ENCODE assay signal across 22 cellular contexts in the genomic region with DNA sequence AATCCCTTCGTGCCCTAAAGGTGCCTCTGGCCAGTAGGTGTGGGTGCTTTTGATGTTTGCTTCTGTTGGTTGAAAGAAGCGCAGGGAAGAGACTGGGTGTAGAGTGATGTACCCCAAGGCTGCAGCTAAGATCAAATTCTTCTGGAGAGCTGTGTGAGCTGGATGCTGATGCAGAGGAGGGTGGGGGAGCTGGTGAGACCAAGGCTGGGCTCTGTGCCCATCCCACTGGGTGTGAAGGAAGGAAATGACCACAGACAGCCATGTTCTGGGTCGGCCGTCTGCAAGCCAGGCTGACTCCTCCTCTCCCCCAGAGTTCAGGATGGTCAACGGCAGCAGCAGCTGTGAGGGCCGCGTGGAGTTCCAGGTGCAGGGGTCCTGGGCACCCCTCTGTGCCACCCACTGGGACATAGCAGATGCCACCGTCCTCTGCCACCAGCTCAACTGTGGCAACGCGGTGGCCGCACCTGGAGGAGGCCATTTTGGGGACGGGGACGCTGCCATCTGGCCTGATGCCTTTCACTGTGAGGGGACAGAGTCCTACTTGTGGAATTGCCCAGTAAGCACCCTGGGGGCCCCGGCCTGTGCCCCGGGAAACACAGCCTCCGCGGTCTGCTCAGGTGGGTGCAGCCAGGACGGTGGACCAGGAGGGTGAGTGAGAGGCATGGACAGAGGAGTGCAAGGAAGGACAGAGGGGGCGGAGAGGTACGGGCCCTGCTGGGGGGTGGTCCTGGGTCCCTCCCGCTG. TPM values are rescaled to one million over a fixed set of nuclear protein-coding genes. Genes with fewer than 3 reads are reported as not detected.
A peak's percentile ranks its signal among the peaks of the same experiment; 100 is the strongest.
DNase-seq lines count a peak whose midpoint lies in the region; ATAC-seq and TF ChIP-seq lines count a peak whose summit lies in the region.
"Had no signal": no experiment of that assay in that cellular context is flagged by ENCODE, and none has a peak within 500 bp of the region (broad histone marks: within the 10 kb centered on the region; RNA-seq: fewer than 3 reads in every experiment).

No MANE protein-coding gene starts in this region.

- H3K4me1 Mint-ChIP-seq in osteocyte (ENCODE audit: unreplicated experiment): no peaks in the 10 kb centered on the region
- H3K4me1 Mint-ChIP-seq in activated CD4-positive, alpha-beta memory T cell treated with anti-CD3 and anti-CD28 coated beads, Interleukin-2, amount 10 ng/mL, durations not matched to agents 7 days and 5 days: no peaks in the 10 kb centered on the region
- H3K4me1 Mint-ChIP-seq in activated T-cell treated with anti-CD3 and anti-CD28 coated beads, Interleukin-2, amount 50 U/mL, for 24 hours (ENCODE audit: low read depth): no peaks in the 10 kb centered on the region
- H3K4me1 Mint-ChIP-seq: GM23338, neural progenitor cell, WTC11 had no signal

- no peaks in the 10 kb centered on the region for H3K27me3 Mint-ChIP-seq in osteocyte (ENCODE audit: unreplicated experiment)
- H3K27me3 Mint-ChIP-seq in activated CD4-positive, alpha-beta memory T cell treated with anti-CD3 and anti-CD28 coated beads, Interleukin-2, amount 10 ng/mL, durations not matched to agents 7 days and 5 days: no peaks in the 10 kb centered on the region
- H3K27me3 Mint-ChIP-seq in activated T-cell treated with anti-CD3 and anti-CD28 coated beads, Interleukin-2, amount 50 U/mL, for 24 hours: no peaks in the 10 kb centered on the region
- H3K27me3 Mint-ChIP-seq: memory B cell had no signal

- no peak for TF ChIP-seq CTCF in osteocyte (IDR thresholded peaks at IDR 0.05)

- ATAC-seq in esophagus mucosa (peak; percentile 4), HG03439 (IDR thresholded peaks at IDR 0.05; ENCODE audit: unreplicated experiment) (no peak)
- ATAC-seq: sciatic nerve, WTC11 had no signal

- POLR2A ChIA-PET in activated CD4-positive, alpha-beta memory T cell treated with anti-CD3 and anti-CD28 coated beads, Interleukin-2, amount 10 ng/mL, durations not matched to agents 7 days and 5 days (lab: Charles Lee): no interaction called here

- DNase-seq in AG08396 (ENCODE audit: low spot score) (peak; percentile 74), G401 (ENCODE audit: low spot score) (peak; percentile 19), osteocyte (ENCODE audit: extremely low spot score, unreplicated experiment) (peak; percentile 84)
- no peak for DNase-seq in activated CD4-positive, alpha-beta memory T cell treated with anti-CD3 and anti-CD28 coated beads, Interleukin-2, amount 10 ng/mL, durations not matched to agents 7 days and 5 days
- no peak for DNase-seq in activated T-cell treated with anti-CD3 and anti-CD28 coated beads, Interleukin-2, amount 50 U/mL, for 24 hours
- DNase-seq: activated CD4-positive, alpha-beta T cell treated with anti-CD3 and anti-CD28 coated beads, Interleukin-2, amount 50 U/mL, for 1 hour; activated naive CD4-positive, alpha-beta T cell treated with anti-CD3 and anti-CD28 coated beads for 36 hours; NCI-H1048; NCI-H1694 treated with DMSO at 0.1 percent for 48 hours; stimulated activated CD4-positive, alpha-beta T cell treated with anti-CD3 and anti-CD28 coated beads, Interleukin-12 subunit alpha, Interleukin-12 subunit beta, amount 100 ng/mL, for 4 hours; stimulated activated CD4-positive, alpha-beta T cell treated with anti-CD3 and anti-CD28 coated beads, Interleukin-2, amount 100 ng/mL, for 48 hours; transverse colon had no signal

- H3K9me3 Mint-ChIP-seq in osteocyte (ENCODE audit: unreplicated experiment): peaks cover 5% of the 10 kb centered on the region
- H3K9me3 Mint-ChIP-seq in activated CD4-positive, alpha-beta memory T cell treated with anti-CD3 and anti-CD28 coated beads, Interleukin-2, amount 10 ng/mL, durations not matched to agents 7 days and 5 days: no peaks in the 10 kb centered on the region
- no peaks in the 10 kb centered on the region for H3K9me3 Mint-ChIP-seq in activated T-cell treated with anti-CD3 and anti-CD28 coated beads, Interleukin-2, amount 50 U/mL, for 24 hours
- H3K9me3 Mint-ChIP-seq: activated naive CD4-positive, alpha-beta T cell treated with anti-CD3 and anti-CD28 coated beads for 36 hours; memory B cell had no signal

- H3K27ac Mint-ChIP-seq in osteocyte (ENCODE audit: unreplicated experiment): no peak overlapping the region
- no peak overlapping the region for H3K27ac Mint-ChIP-seq in activated CD4-positive, alpha-beta memory T cell treated with anti-CD3 and anti-CD28 coated beads, Interleukin-2, amount 10 ng/mL, durations not matched to agents 7 days and 5 days
- no peak overlapping the region for H3K27ac Mint-ChIP-seq in activated T-cell treated with anti-CD3 and anti-CD28 coated beads, Interleukin-2, amount 50 U/mL, for 24 hours
- H3K27ac Mint-ChIP-seq: activated naive CD4-positive, alpha-beta T cell treated with anti-CD3 and anti-CD28 coated beads for 36 hours; GM23338; memory B cell; neural progenitor cell; WTC11 had no signal

- CTCF ChIA-PET in activated CD4-positive, alpha-beta memory T cell treated with anti-CD3 and anti-CD28 coated beads, Interleukin-2, amount 10 ng/mL, durations not matched to agents 7 days and 5 days (lab: Charles Lee): no interaction called here

- peaks cover 2% of the 10 kb centered on the region for H3K36me3 Mint-ChIP-seq in osteocyte (ENCODE audit: unreplicated experiment)
- no peaks in the 10 kb centered on the region for H3K36me3 Mint-ChIP-seq in activated CD4-positive, alpha-beta memory T cell treated with anti-CD3 and anti-CD28 coated beads, Interleukin-2, amount 10 ng/mL, durations not matched to agents 7 days and 5 days (ENCODE audit: low read depth)
- H3K36me3 Mint-ChIP-seq in activated T-cell treated with anti-CD3 and anti-CD28 coated beads, Interleukin-2, amount 50 U/mL, for 24 hours (ENCODE audit: low read depth): no peaks in the 10 kb centered on the region

- in situ Hi-C loops in G401 (cut with HindIII; ENCODE audit: low sequenced_read_pairs): no loop called here

- no peak overlapping the region for H3K4me3 Mint-ChIP-seq in osteocyte (ENCODE audit: unreplicated experiment)
- no peak overlapping the region for H3K4me3 Mint-ChIP-seq in activated CD4-positive, alpha-beta memory T cell treated with anti-CD3 and anti-CD28 coated beads, Interleukin-2, amount 10 ng/mL, durations not matched to agents 7 days and 5 days
- no peak overlapping the region for H3K4me3 Mint-ChIP-seq in activated T-cell treated with anti-CD3 and anti-CD28 coated beads, Interleukin-2, amount 50 U/mL, for 24 hours
- H3K4me3 Mint-ChIP-seq: activated naive CD4-positive, alpha-beta T cell treated with anti-CD3 and anti-CD28 coated beads for 36 hours; GM23338; memory B cell; neural progenitor cell; WTC11 had no signal

RNA-seq across cellular contexts. Expression of a gene that starts 5.1 kb away (rescaled TPM):
- total RNA-seq in G401 (2014; rRNA removed; shearing (Covaris generic)): 0.10 and 0.18 TPM in 2 replicates
- total RNA-seq in esophagus mucosa (0.56 TPM), osteocyte (3.2 and 4.8 TPM in 2 replicates)
- total RNA-seq in activated CD4-positive, alpha-beta memory T cell treated with anti-CD3 and anti-CD28 coated beads, Interleukin-2, amount 10 ng/mL, durations not matched to agents 7 days and 5 days: 10 to 100 TPM; 15.3 to 15.4 TPM

RNA-seq across cellular contexts. Expression of a gene that starts 34.5 kb away (rescaled TPM):
- not detected in 2 replicates for total RNA-seq in G401 (2014; rRNA removed; shearing (Covaris generic))
- total RNA-seq in esophagus mucosa (0.12 TPM), osteocyte (2.2 and 2.7 TPM in 2 replicates)
- not detected for total RNA-seq in activated CD4-positive, alpha-beta memory T cell treated with anti-CD3 and anti-CD28 coated beads, Interleukin-2, amount 10 ng/mL, durations not matched to agents 7 days and 5 days
- total RNA-seq: activated naive CD4-positive, alpha-beta T cell treated with anti-CD3 and anti-CD28 coated beads for 36 hours; NCI-H460; SJSA1; subcutaneous adipose tissue; transverse colon had no signal

Comparison
In these comparisons a context has a peak if more than half of its experiments do, and no peak if none do; other contexts are left out.
1. DNase-seq: peak in AG08396 (single experiment), G401 (single experiment) and osteocyte (single experiment); none in activated CD4-positive, alpha-beta memory T cell treated with anti-CD3 and anti-CD28 coated beads, Interleukin-2, amount 10 ng/mL, durations not matched to agents 7 days and 5 days (single experiment) and activated T-cell treated with anti-CD3 and anti-CD28 coated beads, Interleukin-2, amount 50 U/mL, for 24 hours (single experiment).